8 cellular contexts compared by ENCODE assay signal in the genomic region with DNA sequence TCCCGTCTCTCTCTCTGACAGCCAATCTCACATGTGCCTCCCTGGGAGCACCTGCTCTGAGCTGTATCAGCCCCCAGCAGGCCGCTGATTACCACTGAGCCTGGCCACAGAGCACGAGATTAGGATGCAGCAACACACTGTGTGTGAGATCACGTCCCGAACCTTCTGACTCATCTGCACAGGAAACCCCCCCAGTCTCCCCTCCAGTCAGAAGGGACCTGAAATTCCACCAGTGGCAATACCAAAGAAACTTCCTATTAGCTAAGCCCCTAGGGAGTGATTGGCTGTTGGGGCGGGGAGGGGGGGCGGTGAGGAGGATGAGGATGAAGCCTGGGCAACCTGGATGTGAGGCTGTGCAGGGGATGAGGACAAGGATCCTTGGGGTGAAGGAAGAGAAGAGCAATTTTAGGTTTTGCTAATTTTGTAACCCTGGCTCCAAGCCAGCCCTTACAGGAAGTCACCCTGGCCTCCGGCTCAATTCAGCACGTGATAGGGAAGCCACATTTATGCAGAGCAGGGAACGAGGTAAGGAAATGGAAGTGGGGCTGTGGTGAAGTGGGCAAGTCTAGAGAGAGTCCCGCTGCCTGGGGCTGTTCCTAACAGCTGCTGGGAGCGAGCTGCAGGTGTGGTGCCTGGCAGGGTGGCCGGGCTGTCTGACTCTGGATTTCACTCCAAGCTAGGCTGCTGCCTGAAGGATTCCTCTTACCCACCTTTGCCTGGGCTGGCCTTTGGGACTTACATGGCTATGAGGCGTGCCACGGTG. TPM values are rescaled to one million over a fixed set of nuclear protein-coding genes. Genes with fewer than 3 reads are reported as not detected.
A peak's percentile ranks its signal among the peaks of the same experiment; 100 is the strongest.
DNase-seq lines count a peak whose midpoint lies in the region; ATAC-seq, FAIRE-seq and TF ChIP-seq lines count a peak whose summit lies in the region.

No MANE protein-coding gene starts in this region.

- peaks cover 31% of the 10 kb centered on the region for H3K4me1 Mint-ChIP-seq in neural progenitor cell

- peaks cover 8% of the 10 kb centered on the region for H3F3A ChIP-seq in neural progenitor cell (ENCODE audit: low read depth)

- H2AFZ ChIP-seq in neural progenitor cell (replicated peaks) = no peak overlapping the region

- peak; percentile 89 for ATAC-seq in HG02678 (IDR thresholded peaks at IDR 0.05; ENCODE audit: unreplicated experiment)

- H3K4me1 ChIP-seq in neural progenitor cell = no peaks in the 10 kb centered on the region
- H3K4me1 ChIP-seq in stomach smooth muscle (ENCODE audit: control insufficient read depth, insufficient read depth, low read length) = peaks cover 41% of the 10 kb centered on the region

- no peak overlapping the region for H3K4me2 ChIP-seq in neural progenitor cell

- no peak overlapping the region for H3K4me3 Mint-ChIP-seq in neural progenitor cell

- DNase-seq in GM18507 (ENCODE audit: extremely low spot score, insufficient read length, low read depth) = peak; percentile 64
- DNase-seq in NCI-H69 (lab: John Stamatoyannopoulos, UW) = peak; percentile 64
- peak; percentile 55 to 76 (median 70) for DNase-seq in activated CD8-positive, alpha-beta memory T cell treated with anti-CD3 and anti-CD28 coated beads for 48 hours (ENCODE audit: low read depth in 2 of 3, low spot score in 2 of 3)
- DNase-seq in epithelial cell of prostate (ENCODE audit: low read depth, low spot score) = no peak
- peak; percentile 40 for DNase-seq in neural progenitor cell (ENCODE audit: low spot score)
- DNase-seq in NCI-H187 (lab: John Stamatoyannopoulos, UW) = no peak

- H3K4me3 ChIP-seq in neural progenitor cell (no peak overlapping the region), stomach smooth muscle (ENCODE audit: low read length in 2 of 2) (peak overlapping the region; percentile 9 to 76)

- no peaks in the 10 kb centered on the region for H4K20me1 ChIP-seq in neural progenitor cell (ENCODE audit: low read depth)

- H3K27ac Mint-ChIP-seq in neural progenitor cell = no peak overlapping the region

- no peaks in the 10 kb centered on the region for H3K79me2 ChIP-seq in neural progenitor cell (ENCODE audit: low read depth)

- H3K36me3 ChIP-seq in neural progenitor cell (no peaks in the 10 kb centered on the region), stomach smooth muscle (ENCODE audit: control insufficient read depth in 2 of 2, insufficient read depth in 2 of 2, low read length in 2 of 2) (peaks cover 4 to 12% of the 10 kb centered on the region in 2 donors)

- H3K9ac ChIP-seq in neural progenitor cell (no peak overlapping the region), stomach smooth muscle (ENCODE audit: low read length in 2 of 2) (peak overlapping the region in 1 of 2 donors; percentile 20)

- H3K27ac ChIP-seq in epithelial cell of prostate = peak overlapping the region; percentile 90
- no peak overlapping the region for H3K27ac ChIP-seq in neural progenitor cell
- H3K27ac ChIP-seq in stomach smooth muscle (ENCODE audit: low read length) = peak overlapping the region; percentile 96

- H3K27me3 ChIP-seq in neural progenitor cell (peaks cover 46% of the 10 kb centered on the region), stomach smooth muscle (ENCODE audit: control insufficient read depth in 1 of 2, insufficient read depth in 2 of 2, low read length in 2 of 2) (no peaks in the 10 kb centered on the region)

- no peak for TF ChIP-seq CTCF in neural progenitor cell (IDR thresholded peaks at IDR 0.05)

- FAIRE-seq in GM18507 (lab: Jason Lieb, UNC) = peak; percentile 98

- no peaks in the 10 kb centered on the region for H3K9me3 ChIP-seq in neural progenitor cell (ENCODE audit: low read depth)
- no peaks in the 10 kb centered on the region for H3K9me3 ChIP-seq in stomach smooth muscle (ENCODE audit: control insufficient read depth in 2 of 2, low read length in 2 of 2)

- H3K27me3 Mint-ChIP-seq in neural progenitor cell (ENCODE audit: insufficient read depth, low read depth) = peaks cover 7% of the 10 kb centered on the region

- no peaks in the 10 kb centered on the region for H3K36me3 Mint-ChIP-seq in neural progenitor cell

- no peaks in the 10 kb centered on the region for H3K9me3 Mint-ChIP-seq in neural progenitor cell

RNA-seq across cellular contexts. Expression of gene SLC43A3, which starts 1.9 kb away (rescaled TPM):
- total RNA-seq in neural progenitor cell (ENCODE audit: low replicate concordance) = 5.6 and 7.8 TPM in 2 replicates

RNA-seq across cellular contexts. Expression of gene PRG2, which starts 34.5 kb away (rescaled TPM):
- total RNA-seq in neural progenitor cell (ENCODE audit: low replicate concordance) = not detected in 2 replicates

RNA-seq across cellular contexts. Expression of gene RTN4RL2, which starts 35.3 kb away (rescaled TPM):
- total RNA-seq in neural progenitor cell (ENCODE audit: low replicate concordance) = 0.13 and 1.9 TPM in 2 replicates

RNA-seq across cellular contexts. Expression of gene PRG3, which starts 44.0 kb away (rescaled TPM):
- total RNA-seq in neural progenitor cell (ENCODE audit: low replicate concordance) = not detected in 2 replicates

Comparison
In these comparisons a context has a peak if more than half of its experiments do, and no peak if none do; other contexts are left out.
1. DNase-seq: peak in GM18507 (single experiment), NCI-H69 (single experiment), activated CD8-positive, alpha-beta memory T cell treated with anti-CD3 and anti-CD28 coated beads for 48 hours (3 of 3) and neural progenitor cell (single experiment); none in epithelial cell of prostate (single experiment) and NCI-H187 (0 of 2).